9 cellular contexts compared by ENCODE assay signal in the genomic region with DNA sequence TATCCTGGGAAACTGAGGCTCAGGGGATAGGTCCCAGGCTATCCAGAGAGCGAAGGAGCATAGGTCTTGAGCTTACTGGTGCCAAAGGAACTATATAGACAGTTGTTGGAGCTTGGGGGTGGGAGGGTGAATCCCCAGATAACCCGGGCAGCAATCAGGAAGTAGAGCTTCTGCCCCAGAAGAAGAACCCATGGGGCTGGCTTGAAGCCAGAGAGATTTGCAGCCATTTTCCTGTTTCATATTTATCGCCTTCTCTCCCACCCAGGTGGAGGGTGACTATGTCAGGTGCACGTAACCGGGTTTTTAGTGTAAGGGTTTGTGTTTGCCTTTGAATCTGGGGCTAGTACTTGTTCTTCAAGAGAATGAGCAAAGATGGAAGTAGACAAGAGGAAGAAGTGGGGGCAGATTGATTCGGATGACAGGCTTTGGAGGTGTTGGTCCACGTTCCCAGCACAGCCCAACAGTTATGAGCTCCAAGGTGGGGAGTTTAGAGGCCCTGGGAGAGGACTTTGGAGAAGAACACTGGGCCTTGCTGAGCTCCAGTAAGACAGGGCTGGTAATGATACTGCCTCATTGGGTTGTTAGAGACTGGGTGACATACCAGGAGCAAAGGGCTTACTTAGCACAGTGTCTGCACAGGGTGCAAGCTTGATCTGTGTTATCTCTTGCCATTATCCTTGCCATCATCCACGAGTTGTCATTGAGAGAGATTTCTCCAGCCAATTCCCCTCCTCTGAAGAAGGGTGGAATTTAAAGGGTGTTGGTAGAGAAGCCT.
A peak's percentile ranks its signal among the peaks of the same experiment; 100 is the strongest.
DNase-seq lines count a peak whose midpoint lies in the region; TF ChIP-seq lines count a peak whose summit lies in the region.
"Had no signal": no experiment of that assay in that cellular context is flagged by ENCODE, and none has a peak within 500 bp of the region (broad histone marks: within the 10 kb centered on the region; RNA-seq: fewer than 3 reads in every experiment).

No MANE protein-coding gene starts in this region.

- H3K4me1 ChIP-seq in KMS-11 (ENCODE audit: low read depth, poor library complexity, severe bottlenecking) (peaks cover 74% of the 10 kb centered on the region), parathyroid adenoma (peaks cover 37% of the 10 kb centered on the region), GM23248 (ENCODE audit: insufficient read depth) (peaks cover 5% of the 10 kb centered on the region; the same call in 1 of the 2 replicates)

- H3K27me3 Mint-ChIP-seq in activated CD4-positive, alpha-beta T cell treated with anti-CD3 and anti-CD28 coated beads, Interleukin-2, amount 10 ng/mL, durations not matched to agents 7 days and 5 days = no peaks in the 10 kb centered on the region

- H3K9me2 ChIP-seq in GM23248 (ENCODE audit: insufficient read depth) = no peaks in the 10 kb centered on the region

- 91 to 92% methylated on average over 8 of the region's 8 CpGs for WGBS in GM23248 (ENCODE audit: low coverage in 1 of 2, low lambda C conversion rate in 2 of 2, missing lambda C conversion rate in 2 of 2), 2 experiments

- H4K20me1 ChIP-seq in KMS-11 (ENCODE audit: insufficient read depth) (no peaks in the 10 kb centered on the region), GM23248 (ENCODE audit: insufficient read depth) (no peaks in the 10 kb centered on the region)

- H3K4me3 ChIP-seq in KMS-11 (IDR thresholded peaks at IDR 0.05; ENCODE audit: insufficient read depth, low read depth, low read length) = no peak overlapping the region
- H3K4me3 ChIP-seq in parathyroid adenoma (ENCODE audit: low read depth, low read length) = no peak overlapping the region
- no peak overlapping the region for H3K4me3 ChIP-seq in GM23248

- H3K4me3 Mint-ChIP-seq in activated CD4-positive, alpha-beta T cell treated with anti-CD3 and anti-CD28 coated beads, Interleukin-2, amount 10 ng/mL, durations not matched to agents 7 days and 5 days = peak overlapping the region; percentile 35

- peak overlapping the region; percentile 58 for H3K27ac ChIP-seq in KMS-11
- H3K27ac ChIP-seq in parathyroid adenoma = peak overlapping the region; percentile 36
- no peak overlapping the region for H3K27ac ChIP-seq in GM23248

- POLR2A ChIA-PET in activated CD4-positive, alpha-beta T cell treated with anti-CD3 and anti-CD28 coated beads, Interleukin-2, amount 10 ng/mL, durations not matched to agents 7 days and 5 days (lab: Charles Lee) = interaction anchor here (1.0 kb wide), 1 partner anchor 159 kb away, joined by 3 read pairs; no protein-coding TSS in a partner anchor

- H3K27ac Mint-ChIP-seq in activated CD4-positive, alpha-beta T cell treated with anti-CD3 and anti-CD28 coated beads, Interleukin-2, amount 10 ng/mL, durations not matched to agents 7 days and 5 days = peak overlapping the region; percentile 99

- H3K4me2 ChIP-seq in KMS-11 (peak overlapping the region; percentile 38; the same call in 1 of the 2 replicates), parathyroid adenoma (ENCODE audit: low read length) (no peak overlapping the region), GM23248 (ENCODE audit: unreplicated experiment) (no peak overlapping the region)

- peaks cover 53% of the 10 kb centered on the region for H3K36me3 Mint-ChIP-seq in activated CD4-positive, alpha-beta T cell treated with anti-CD3 and anti-CD28 coated beads, Interleukin-2, amount 10 ng/mL, durations not matched to agents 7 days and 5 days (ENCODE audit: low read depth)

- H3K9me3 Mint-ChIP-seq in activated CD4-positive, alpha-beta T cell treated with anti-CD3 and anti-CD28 coated beads, Interleukin-2, amount 10 ng/mL, durations not matched to agents 7 days and 5 days = peaks cover 13% of the 10 kb centered on the region

- H3K4me1 Mint-ChIP-seq in activated CD4-positive, alpha-beta T cell treated with anti-CD3 and anti-CD28 coated beads, Interleukin-2, amount 10 ng/mL, durations not matched to agents 7 days and 5 days = peaks cover 74% of the 10 kb centered on the region

- no peaks in the 10 kb centered on the region for H3F3A ChIP-seq in GM23248 (ENCODE audit: insufficient read depth)

- H3K9ac ChIP-seq in KMS-11 (no peak overlapping the region; the same call in 1 of the 2 replicates), parathyroid adenoma (no peak overlapping the region), GM23248 (no peak overlapping the region)

- no peaks in the 10 kb centered on the region for H3K27me3 ChIP-seq in KMS-11 (ENCODE audit: insufficient read depth, low read depth)
- no peaks in the 10 kb centered on the region for H3K27me3 ChIP-seq in parathyroid adenoma (ENCODE audit: control insufficient read depth, insufficient read depth, low read length)
- H3K27me3 ChIP-seq in GM23248 (replicated peaks; ENCODE audit: insufficient read depth) = no peaks in the 10 kb centered on the region

- H3K9me3 ChIP-seq in parathyroid adenoma (ENCODE audit: control insufficient read depth, low read length) (no peaks in the 10 kb centered on the region), GM23248 (ENCODE audit: low read depth) (no peaks in the 10 kb centered on the region)

- in situ Hi-C loops in GM23248 (cut with MboI) = no loop called here

- H3K79me2 ChIP-seq in KMS-11 (ENCODE audit: insufficient read depth, low read depth) (peaks cover 21% of the 10 kb centered on the region; the same call in 1 of the 2 replicates), parathyroid adenoma (peaks cover 11% of the 10 kb centered on the region), GM23248 (ENCODE audit: insufficient read depth) (no peaks in the 10 kb centered on the region)

- peak; percentile 24 for DNase-seq in SIG-M5 treated with dmso at 0.1 percent for 504 hours (lab: John Stamatoyannopoulos, UW; ENCODE audit: unreplicated experiment)
- no peak for DNase-seq in SIG-M5 (lab: John Stamatoyannopoulos, UW)
- peak; percentile 24 for DNase-seq in activated CD4-positive, alpha-beta T cell treated with anti-CD3 and anti-CD28 coated beads, Interleukin-2, amount 10 ng/mL, durations not matched to agents 7 days and 5 days
- DNase-seq in GM23248 = no peak
- DNase-seq in NCI-H748 (lab: John Stamatoyannopoulos, UW; ENCODE audit: unreplicated experiment) = no peak
- no peak for DNase-seq in NCI-H2081 treated with DMSO at 0.1 percent for 48 hours (lab: John Stamatoyannopoulos, UW)
- DNase-seq: NCI-H774 had no signal

- H3K36me3 ChIP-seq in KMS-11 (ENCODE audit: insufficient read depth) (no peaks in the 10 kb centered on the region; the same call in 1 of the 2 replicates), parathyroid adenoma (ENCODE audit: control insufficient read depth, insufficient read depth, low read length) (no peaks in the 10 kb centered on the region), GM23248 (ENCODE audit: low read depth) (no peaks in the 10 kb centered on the region)

- TF ChIP-seq CTCF in KMS-11 (conservative IDR thresholded peaks at IDR 0.05; ENCODE audit: low read depth, low read length) (no peak), parathyroid adenoma (IDR thresholded peaks at IDR 0.05) (no peak)

- H2AFZ ChIP-seq in KMS-11 (ENCODE audit: low read depth) (no peak overlapping the region), parathyroid adenoma (no peak overlapping the region), GM23248 (no peak overlapping the region)

- CTCF ChIA-PET in activated CD4-positive, alpha-beta T cell treated with anti-CD3 and anti-CD28 coated beads, Interleukin-2, amount 10 ng/mL, durations not matched to agents 7 days and 5 days (lab: Charles Lee) = interaction anchor here (0.6 to 3.5 kb wide), 6 partner anchors 14 to 356 kb away, joined by 3 to 22 read pairs (median 4); no protein-coding TSS in a partner anchor

Comparison
In these comparisons a context has a peak if more than half of its experiments do, and no peak if none do; other contexts are left out.
1. DNase-seq: peak in SIG-M5 treated with dmso at 0.1 percent for 504 hours (single experiment) and activated CD4-positive, alpha-beta T cell treated with anti-CD3 and anti-CD28 coated beads, Interleukin-2, amount 10 ng/mL, durations not matched to agents 7 days and 5 days (single experiment); none in SIG-M5 (single experiment), GM23248 (single experiment), NCI-H748 (single experiment) and NCI-H2081 treated with DMSO at 0.1 percent for 48 hours (single experiment).